Comparison of ENCODE assay signal across 11 cellular contexts in the genomic region with DNA sequence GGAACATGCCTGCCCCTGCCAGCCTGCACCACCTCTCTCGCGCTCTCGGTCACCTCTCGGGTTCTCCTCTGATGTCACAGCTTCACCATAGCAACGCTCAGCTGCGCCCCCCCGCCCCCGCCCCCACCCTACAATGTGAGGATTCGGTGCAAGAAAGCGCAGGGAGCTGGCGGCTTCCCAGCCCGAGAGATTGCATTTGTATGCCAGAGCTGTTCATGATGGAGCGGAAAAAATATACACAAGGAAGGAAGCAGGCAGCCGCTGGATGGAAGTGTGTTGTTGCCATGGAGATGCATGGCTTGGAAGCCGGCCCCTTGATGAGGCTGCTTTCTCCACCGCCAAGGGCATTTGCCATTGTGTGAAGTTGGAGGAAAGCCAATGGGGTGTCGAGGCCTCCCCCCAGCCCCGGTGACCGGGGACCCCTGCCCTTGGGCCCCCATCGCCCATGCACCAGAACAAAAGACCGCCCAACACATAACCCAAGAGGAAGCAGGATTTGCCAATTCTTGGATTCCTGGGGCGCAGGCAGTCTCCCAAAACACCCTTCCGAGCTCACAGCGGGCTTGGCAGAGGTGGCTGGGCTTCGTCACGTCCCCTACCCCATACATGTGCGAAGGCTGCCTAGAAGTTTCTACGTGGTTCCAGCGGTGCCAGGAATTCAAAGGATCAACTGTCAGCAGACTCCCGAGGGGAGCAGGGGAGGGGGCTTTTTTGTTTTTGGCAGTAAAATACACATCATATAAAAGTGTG.
DNase-seq lines count a peak whose midpoint lies in the region; ATAC-seq and TF ChIP-seq lines count a peak whose summit lies in the region.
"Had no signal": no experiment of that assay in that cellular context is flagged by ENCODE, and none has a peak within 500 bp of the region (broad histone marks: within the 10 kb centered on the region; RNA-seq: fewer than 3 reads in every experiment).

No MANE protein-coding gene starts in this region.

- 83% methylated on average over 15 of the region's 30 CpGs for WGBS in mammary epithelial cell (ENCODE audit: low coverage, missing lambda C conversion rate)

- H3K4me1 ChIP-seq in iPS-20b (ENCODE audit: insufficient read depth, low read length) = no peaks in the 10 kb centered on the region
- peaks cover 26% of the 10 kb centered on the region for H3K4me1 ChIP-seq in rectal smooth muscle tissue (ENCODE audit: control insufficient read depth, insufficient read depth, low read length)
- H3K4me1 ChIP-seq in mammary epithelial cell (ENCODE audit: insufficient read depth, low read length) = peaks cover 34% of the 10 kb centered on the region
- H3K4me1 ChIP-seq in naive thymus-derived CD4-positive, alpha-beta T cell (ENCODE audit: control insufficient read depth in 2 of 2, insufficient read depth in 2 of 2, low read length in 2 of 2) = no peaks in the 10 kb centered on the region

- H3K4me3 Mint-ChIP-seq in naive thymus-derived CD4-positive, alpha-beta T cell = no peak overlapping the region
- no peak overlapping the region for H3K4me3 Mint-ChIP-seq in WTC11
- H3K4me3 Mint-ChIP-seq: naive B cell had no signal

- POLR2A ChIA-PET in naive thymus-derived CD4-positive, alpha-beta T cell (lab: Charles Lee) = no interaction called here
- POLR2A ChIA-PET in WTC11 (lab: Charles Lee) = no interaction called here

- H3K9ac ChIP-seq in iPS-20b (ENCODE audit: low read depth, low read length) (no peak overlapping the region), rectal smooth muscle tissue (ENCODE audit: low read length) (no peak overlapping the region), mammary epithelial cell (ENCODE audit: insufficient read depth, low read length) (no peak overlapping the region)

- H3K9me3 ChIP-seq in iPS-20b (ENCODE audit: insufficient read depth, low read depth, low read length) (no peaks in the 10 kb centered on the region), mammary epithelial cell (replicated peaks; ENCODE audit: insufficient read depth, low read length) (no peaks in the 10 kb centered on the region)
- no peaks in the 10 kb centered on the region for H3K9me3 ChIP-seq in naive thymus-derived CD4-positive, alpha-beta T cell (ENCODE audit: control insufficient read depth in 2 of 3, low read length in 3 of 3)

- in situ Hi-C loops in mammary epithelial cell (cut with MboI; ENCODE audit: low sequenced_read_pairs in 2 of 2) = loop anchor here in 1 of 2 donors (10.0 kb wide), 1 partner anchor 293 kb away; no protein-coding TSS in a partner anchor

- CTCF ChIA-PET in mammary epithelial cell (lab: Charles Lee; ENCODE audit: low non-redundant PET) (interaction anchor here (0.6 to 0.7 kb wide), 2 partner anchors 80 to 172 kb away, joined by 3 to 4 read pairs; no protein-coding TSS in a partner anchor), WTC11 (lab: Charles Lee) (interaction anchor here (0.6 to 3.6 kb wide), 56 partner anchors 9 to 332 kb away, joined by 3 to 51 read pairs (median 4); no protein-coding TSS in a partner anchor)
- CTCF ChIA-PET in naive thymus-derived CD4-positive, alpha-beta T cell (lab: Charles Lee) = interaction anchor here (0.7 to 1.6 kb wide), 10 partner anchors 16 to 333 kb away, joined by 3 to 8 read pairs (median 4); no protein-coding TSS in a partner anchor

- peaks cover 0 to 1% (median 0%) of the 10 kb centered on the region in 11 donors for H3K9me3 Mint-ChIP-seq in naive thymus-derived CD4-positive, alpha-beta T cell
- H3K9me3 Mint-ChIP-seq in WTC11 = no peaks in the 10 kb centered on the region
- H3K9me3 Mint-ChIP-seq: naive B cell had no signal

- DNase-seq in NCI-H1092 (lab: John Stamatoyannopoulos, UW) (peak; percentile 22), mammary epithelial cell (no peak), WTC11 (ENCODE audit: low spot score) (no peak)
- no peak for DNase-seq in naive thymus-derived CD4-positive, alpha-beta T cell
- DNase-seq in stimulated activated naive CD8-positive, alpha-beta T cell treated with anti-CD3 and anti-CD28 coated beads, Interleukin-15, Interleukin-2, amounts not matched to agents 100 U/mL and 50 U/mL, for 24 hours = no peak
- DNase-seq: naive B cell, NCI-H510A treated with DMSO at 0.1 percent for 48 hours, T1000 had no signal

- H3K27ac Mint-ChIP-seq in naive thymus-derived CD4-positive, alpha-beta T cell = peak overlapping the region in 1 of 9 donors; percentile 66
- no peak overlapping the region for H3K27ac Mint-ChIP-seq in WTC11

- H3K4me1 Mint-ChIP-seq in naive thymus-derived CD4-positive, alpha-beta T cell = peaks cover 0 to 16% (median 0%) of the 10 kb centered on the region in 7 donors
- no peaks in the 10 kb centered on the region for H3K4me1 Mint-ChIP-seq in WTC11

- H3K27me3 ChIP-seq in iPS-20b (ENCODE audit: insufficient read depth, low read length) (no peaks in the 10 kb centered on the region), rectal smooth muscle tissue (ENCODE audit: control insufficient read depth, insufficient read depth, low read length) (no peaks in the 10 kb centered on the region), mammary epithelial cell (ENCODE audit: insufficient read depth, low read length) (no peaks in the 10 kb centered on the region)
- H3K27me3 ChIP-seq in naive thymus-derived CD4-positive, alpha-beta T cell (ENCODE audit: control insufficient read depth in 2 of 2, insufficient read depth in 2 of 2, low read length in 2 of 2) = no peaks in the 10 kb centered on the region

- H3K36me3 Mint-ChIP-seq in naive thymus-derived CD4-positive, alpha-beta T cell = peaks cover 0 to 41% (median 13%) of the 10 kb centered on the region in 5 donors
- peaks cover 32% of the 10 kb centered on the region for H3K36me3 Mint-ChIP-seq in WTC11

- H3K36me3 ChIP-seq in iPS-20b (ENCODE audit: insufficient read depth, low read depth, low read length) = peaks cover 48% of the 10 kb centered on the region
- H3K36me3 ChIP-seq in rectal smooth muscle tissue (ENCODE audit: control insufficient read depth, insufficient read depth, low read length) = peaks cover 23% of the 10 kb centered on the region
- H3K36me3 ChIP-seq in mammary epithelial cell (ENCODE audit: insufficient read depth, low read length) = peaks cover 7% of the 10 kb centered on the region
- peaks cover 4 to 88% (median 7%) of the 10 kb centered on the region in 3 experiments for H3K36me3 ChIP-seq in naive thymus-derived CD4-positive, alpha-beta T cell (ENCODE audit: control insufficient read depth in 2 of 3, insufficient read depth in 3 of 3, low read length in 3 of 3)

- dilution Hi-C loops in mammary epithelial cell (cut with HindIII; ENCODE audit: low sequenced_read_pairs) = no loop called here

- BruUV-seq in mammary epithelial cell (replicated peaks; lab: Mats Ljungman, UMichigan) = no TSS peak

- intact Hi-C loops in mammary epithelial cell (cut with micrococcal nuclease) = loop anchor here (1.0 to 5.0 kb wide), 5 partner anchors 51 to 332 kb away; no protein-coding TSS in a partner anchor
- intact Hi-C loops in naive thymus-derived CD4-positive, alpha-beta T cell (cut with micrococcal nuclease) = loop anchor here (1.0 kb wide), 3 partner anchors 75 to 332 kb away; no protein-coding TSS in a partner anchor

- H3K27me3 Mint-ChIP-seq in naive thymus-derived CD4-positive, alpha-beta T cell = no peaks in the 10 kb centered on the region
- H3K27me3 Mint-ChIP-seq in WTC11 (ENCODE audit: low read depth) = no peaks in the 10 kb centered on the region
- H3K27me3 Mint-ChIP-seq: naive B cell had no signal

- H3K79me2 ChIP-seq in mammary epithelial cell (ENCODE audit: insufficient read depth, low read length) = no peaks in the 10 kb centered on the region

- TF ChIP-seq CTCF in mammary epithelial cell (conservative IDR thresholded peaks at IDR 0.05 in 1 of 2, IDR thresholded peaks at IDR 0.05 in 1 of 2; ENCODE audit: extremely low read depth in 1 of 2, insufficient read depth in 1 of 2, low read depth in 1 of 2, low read length in 2 of 2) (no peak), WTC11 (IDR thresholded peaks at IDR 0.05) (no peak)

- H3K27ac ChIP-seq in cingulate gyrus (ENCODE audit: low read depth, low read length) = peak overlapping the region; percentile 57
- peak overlapping the region; percentile 37 for H3K27ac ChIP-seq in iPS-20b (ENCODE audit: low read length)
- peak overlapping the region; percentile 19 for H3K27ac ChIP-seq in rectal smooth muscle tissue (ENCODE audit: low read depth, low read length)
- no peak overlapping the region for H3K27ac ChIP-seq in mammary epithelial cell (ENCODE audit: insufficient read depth, low read depth, low read length)
- H3K27ac ChIP-seq in naive thymus-derived CD4-positive, alpha-beta T cell (ENCODE audit: low read depth, low read length) = no peak overlapping the region

- H2AFZ ChIP-seq in mammary epithelial cell (ENCODE audit: low read depth, low read length) = no peak overlapping the region

- no peaks in the 10 kb centered on the region for H4K20me1 ChIP-seq in mammary epithelial cell (ENCODE audit: insufficient read depth, low read length)

- H3K4me3 ChIP-seq in iPS-20b (ENCODE audit: low read length) = no peak overlapping the region
- no peak overlapping the region for H3K4me3 ChIP-seq in rectal smooth muscle tissue (ENCODE audit: low read length)
- no peak overlapping the region for H3K4me3 ChIP-seq in mammary epithelial cell (replicated peaks in 1 of 3; ENCODE audit: insufficient read depth in 1 of 3, low read depth in 2 of 3, low read length in 3 of 3)
- H3K4me3 ChIP-seq in naive thymus-derived CD4-positive, alpha-beta T cell (ENCODE audit: low read length) = no peak overlapping the region

- H3K4me2 ChIP-seq in mammary epithelial cell (ENCODE audit: insufficient read depth, low read depth, low read length) = no peak overlapping the region

- no peak for ATAC-seq in naive thymus-derived CD4-positive, alpha-beta T cell
- no peak for ATAC-seq in stimulated activated naive CD8-positive, alpha-beta T cell treated with anti-CD3 and anti-CD28 coated beads, Interleukin-15, Interleukin-2, amounts not matched to agents 100 U/mL and 50 U/mL, for 24 hours
- ATAC-seq in WTC11 = no peak

TF ChIP-seq in WTC11, 78 proteins besides CTCF, POLR2A, EP300 and RAD21 (continues in another document):
- no peak for TF ChIP-seq HMGA2 (CRISPR knock-in tag; IDR thresholded peaks at IDR 0.05)
- no peak for TF ChIP-seq NR3C1 (CRISPR knock-in tag; conservative IDR thresholded peaks at IDR 0.05; ENCODE audit: low read depth)
- TF ChIP-seq SP1 (CRISPR knock-in tag; conservative IDR thresholded peaks at IDR 0.05) = no peak
- no peak for TF ChIP-seq TCF7 (CRISPR knock-in tag; IDR thresholded peaks at IDR 0.05; ENCODE audit: low read depth)
- no peak for TF ChIP-seq JUN (CRISPR knock-in tag; IDR thresholded peaks at IDR 0.05)
- TF ChIP-seq, protein P1, sequence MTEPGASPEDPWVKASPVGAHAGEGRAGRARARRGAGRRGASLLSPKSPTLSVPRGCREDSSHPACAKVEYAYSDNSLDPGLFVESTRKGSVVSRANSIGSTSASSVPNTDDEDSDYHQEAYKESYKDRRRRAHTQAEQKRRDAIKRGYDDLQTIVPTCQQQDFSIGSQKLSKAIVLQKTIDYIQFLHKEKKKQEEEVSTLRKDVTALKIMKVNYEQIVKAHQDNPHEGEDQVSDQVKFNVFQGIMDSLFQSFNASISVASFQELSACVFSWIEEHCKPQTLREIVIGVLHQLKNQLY (CRISPR knock-in tag; IDR thresholded peaks at IDR 0.05) = no peak
- no peak for TF ChIP-seq NR2C2 (CRISPR knock-in tag; IDR thresholded peaks at IDR 0.05)
- no peak for TF ChIP-seq SOX15 (CRISPR knock-in tag; IDR thresholded peaks at IDR 0.05)
- TF ChIP-seq CBFB (CRISPR knock-in tag; IDR thresholded peaks at IDR 0.05; ENCODE audit: low read depth) = no peak

Comparison
In these comparisons a context has a peak if more than half of its experiments do, and no peak if none do; other contexts are left out.
1. H3K27ac ChIP-seq: peak in cingulate gyrus (single experiment), iPS-20b (single experiment) and rectal smooth muscle tissue (single experiment); none in mammary epithelial cell (single experiment) and naive thymus-derived CD4-positive, alpha-beta T cell (single experiment).